ENCODE assay signal across 31 cellular contexts in the genomic region with DNA sequence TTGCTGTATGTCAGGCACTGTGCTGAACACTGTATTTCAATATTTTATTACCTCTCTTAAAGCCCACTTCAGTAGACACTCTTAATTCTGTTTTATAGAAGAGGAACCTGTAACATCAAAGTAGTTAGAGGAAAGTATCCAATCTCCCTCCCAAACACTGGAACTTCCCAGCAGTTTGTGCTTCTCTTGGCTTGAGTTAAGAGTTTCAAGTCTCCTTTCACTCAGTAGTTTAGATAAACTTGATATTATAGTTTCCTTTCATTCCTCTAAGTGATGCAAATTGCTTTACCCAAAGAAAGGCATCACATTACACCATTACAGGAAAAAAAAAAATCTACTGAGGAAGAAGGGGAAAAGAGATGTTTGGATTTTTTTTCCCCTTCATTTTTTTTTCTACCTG.
"Had no signal": no experiment of that assay in that cellular context is flagged by ENCODE, and none has a peak within 500 bp of the region (broad histone marks: within the 10 kb centered on the region; RNA-seq: fewer than 3 reads in every experiment).

No MANE protein-coding gene starts in this region.

- H3K9me3 ChIP-seq: adrenal gland, breast epithelium, colonic mucosa had no signal

- H3K36me3 Mint-ChIP-seq: activated naive CD8-positive, alpha-beta T cell treated with anti-CD3 and anti-CD28 coated beads for 36 hours; brain had no signal

- DNase-seq: activated CD4-positive, alpha-beta T cell treated with anti-CD3 and anti-CD28 coated beads for 36 hours; activated CD4-positive, alpha-beta T cell treated with anti-CD3 and anti-CD28 coated beads, Interleukin-2, amount 10 ng/mL, durations not matched to agents 7 days and 5 days; activated CD4-positive, alpha-beta T cell treated with anti-CD3 and anti-CD28 coated beads, Interleukin-2, amount 50 U/mL, for 4 hours; activated CD4-positive, CD25-positive, alpha-beta regulatory T cell; activated CD4-positive, CD25-positive, alpha-beta regulatory T cell treated with anti-CD3 and anti-CD28 coated beads, Interleukin-2, amount 50 U/mL, for 72 hours; activated CD8-positive, alpha-beta memory T cell treated with anti-CD3 and anti-CD28 coated beads for 24 hours; activated CD8-positive, alpha-beta T cell treated with anti-CD3 and anti-CD28 coated beads for 36 hours; activated effector memory CD4-positive, alpha-beta T cell treated with Interleukin-2 at 50 U/mL for 16 hours; activated gamma-delta T cell treated with Interleukin-2 at 50 U/mL for 16 hours; activated naive CD4-positive, alpha-beta T cell treated with anti-CD3 and anti-CD28 coated beads for 36 hours; activated naive CD8-positive, alpha-beta T cell treated with anti-CD3 and anti-CD28 coated beads for 36 hours; activated naive CD8-positive, alpha-beta T cell treated with anti-CD3 and anti-CD28 coated beads, Interleukin-2, amount 50 U/mL, for 24 hours; activated T-cell treated with anti-CD3 and anti-CD28 coated beads, Interleukin-2, amount 50 U/mL, for 4 hours; adrenal gland; aorta; central memory CD4-positive, alpha-beta T cell; cerebellar nuclear complex; colonic mucosa; effector memory CD4-positive, alpha-beta T cell; endodermal cell; foreskin fibroblast; T-helper 1 cell; T-helper 17 cell had no signal

- H3K4me3 Mint-ChIP-seq: activated CD4-positive, alpha-beta T cell treated with anti-CD3 and anti-CD28 coated beads for 36 hours; activated CD4-positive, alpha-beta T cell treated with anti-CD3 and anti-CD28 coated beads, Interleukin-2, amount 10 ng/mL, durations not matched to agents 7 days and 5 days; activated CD8-positive, alpha-beta T cell treated with anti-CD3 and anti-CD28 coated beads for 36 hours; activated naive CD4-positive, alpha-beta T cell treated with anti-CD3 and anti-CD28 coated beads for 36 hours; activated naive CD8-positive, alpha-beta T cell treated with anti-CD3 and anti-CD28 coated beads for 36 hours; activated naive CD8-positive, alpha-beta T cell treated with anti-CD3 and anti-CD28 coated beads, Interleukin-2, amount 50 U/mL, for 24 hours; activated T-cell treated with anti-CD3 and anti-CD28 coated beads, Interleukin-2, amount 50 U/mL, for 4 hours; activated T-helper 17 cell treated with anti-CD3 and anti-CD28 coated beads, Interleukin-2, amount 50 U/mL, for 72 hours; brain; endodermal cell; T-helper 17 cell; T-helper 2 cell treated with Interferon-gamma antibody and Interleukin-4, amounts not matched to agents 5 μg/mL and 100 μg/mL, for 36 hours had no signal

- H3K4me3 ChIP-seq: adrenal gland, breast epithelium, cardiac muscle cell, colonic mucosa had no signal

- H3K9me3 Mint-ChIP-seq: activated CD4-positive, alpha-beta T cell treated with anti-CD3 and anti-CD28 coated beads, Interleukin-2, amount 10 ng/mL, durations not matched to agents 7 days and 5 days; activated CD8-positive, alpha-beta T cell treated with anti-CD3 and anti-CD28 coated beads for 36 hours; activated naive CD4-positive, alpha-beta T cell treated with anti-CD3 and anti-CD28 coated beads for 36 hours; activated naive CD4-positive, alpha-beta T cell treated with anti-CD3 and anti-CD28 coated beads, Interleukin-2, amount 50 U/mL, for 24 hours; activated naive CD8-positive, alpha-beta T cell treated with anti-CD3 and anti-CD28 coated beads for 36 hours; activated naive CD8-positive, alpha-beta T cell treated with anti-CD3 and anti-CD28 coated beads, Interleukin-2, amount 50 U/mL, for 24 hours; activated T-cell treated with anti-CD3 and anti-CD28 coated beads, Interleukin-2, amount 50 U/mL, for 4 hours; endodermal cell; T-helper 2 cell treated with Interferon-gamma antibody and Interleukin-4, amounts not matched to agents 5 μg/mL and 100 μg/mL, for 36 hours had no signal

- H3K27ac Mint-ChIP-seq: activated CD4-positive, alpha-beta T cell treated with anti-CD3 and anti-CD28 coated beads for 36 hours; activated CD4-positive, alpha-beta T cell treated with anti-CD3 and anti-CD28 coated beads, Interleukin-2, amount 10 ng/mL, durations not matched to agents 7 days and 5 days; activated CD8-positive, alpha-beta T cell treated with anti-CD3 and anti-CD28 coated beads for 36 hours; activated naive CD4-positive, alpha-beta T cell treated with anti-CD3 and anti-CD28 coated beads for 36 hours; activated naive CD8-positive, alpha-beta T cell treated with anti-CD3 and anti-CD28 coated beads for 36 hours; activated naive CD8-positive, alpha-beta T cell treated with anti-CD3 and anti-CD28 coated beads, Interleukin-2, amount 50 U/mL, for 24 hours; activated T-helper 17 cell treated with anti-CD3 and anti-CD28 coated beads, Interleukin-2, amount 50 U/mL, for 72 hours; brain; endodermal cell; T-helper 17 cell; T-helper 2 cell treated with Interferon-gamma antibody and Interleukin-4, amounts not matched to agents 5 μg/mL and 100 μg/mL, for 36 hours had no signal

- ATAC-seq: activated CD4-positive, alpha-beta T cell treated with anti-CD3 and anti-CD28 coated beads for 36 hours; activated CD8-positive, alpha-beta T cell treated with anti-CD3 and anti-CD28 coated beads for 36 hours; activated naive CD8-positive, alpha-beta T cell treated with anti-CD3 and anti-CD28 coated beads, Interleukin-2, amount 50 U/mL, for 24 hours; activated T-cell treated with anti-CD3 and anti-CD28 coated beads, Interleukin-2, amount 50 U/mL, for 4 hours; activated T-helper 17 cell treated with anti-CD3 and anti-CD28 coated beads, Interleukin-2, amount 50 U/mL, for 72 hours; esophagus mucosa; T-helper 17 cell had no signal

- H3K27me3 ChIP-seq: adrenal gland, breast epithelium, cardiac muscle cell, colonic mucosa had no signal

- H3K36me3 ChIP-seq: adrenal gland, breast epithelium, cardiac muscle cell, colonic mucosa had no signal

- H3K27ac ChIP-seq: adrenal gland, breast epithelium, cardiac muscle cell, colonic mucosa had no signal

- H3K27me3 Mint-ChIP-seq: activated naive CD4-positive, alpha-beta T cell treated with anti-CD3 and anti-CD28 coated beads, Interleukin-2, amount 50 U/mL, for 24 hours had no signal

- H3K4me1 ChIP-seq: breast epithelium, colonic mucosa had no signal

- FAIRE-seq: frontal cortex had no signal
